Comparison of ENCODE assay signal across 29 cellular contexts in the genomic region with DNA sequence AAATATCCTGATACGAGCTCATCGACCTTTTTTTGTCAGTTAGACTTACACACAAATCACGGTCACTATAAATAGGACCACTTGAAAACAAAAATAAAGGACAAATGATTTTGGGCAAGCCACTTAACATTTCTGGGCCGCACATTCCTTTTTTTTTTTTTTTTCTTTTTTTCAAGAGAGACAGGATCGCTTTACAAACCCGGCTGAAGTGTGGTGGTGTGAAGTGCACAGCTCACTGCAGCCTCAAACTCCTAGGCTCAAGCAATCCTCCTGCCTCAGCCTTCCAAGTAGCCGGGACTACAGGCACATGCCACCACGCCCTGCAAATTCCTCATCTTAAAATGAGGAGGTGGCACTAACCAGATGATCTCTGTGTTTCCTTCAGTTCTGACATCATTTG. TPM values are rescaled to one million over a fixed set of nuclear protein-coding genes. Genes with fewer than 3 reads are reported as not detected.
"Had no signal": no experiment of that assay in that cellular context is flagged by ENCODE, and none has a peak within 500 bp of the region (broad histone marks: within the 10 kb centered on the region; RNA-seq: fewer than 3 reads in every experiment).

No MANE protein-coding gene starts in this region.

- H3K27me3 ChIP-seq: breast epithelium, esophagus squamous epithelium, hepatocyte, right lobe of liver, stomach had no signal

- DNase-seq: activated CD4-positive, alpha-beta T cell treated with anti-CD3 and anti-CD28 coated beads for 4 hours; activated CD4-positive, alpha-beta T cell treated with anti-CD3 and anti-CD28 coated beads, Interleukin-2, amount 50 U/mL, for 4 hours; activated naive CD4-positive, alpha-beta T cell; activated T-cell treated with anti-CD3 and anti-CD28 coated beads for 4 hours; activated T-cell treated with anti-CD3 and anti-CD28 coated beads, Interleukin-2, amount 50 U/mL, for 72 hours; effector CD8-positive, alpha-beta T cell; esophagus squamous epithelium; islet precursor cell; left colon; mesendoderm; mucosa of descending colon; right lobe of liver; small intestine; stimulated activated CD4-positive, alpha-beta T cell treated with anti-CD3 and anti-CD28 coated beads, Interleukin-1b, Interleukin-23, amount 100 ng/mL, for 48 hours; stimulated activated CD4-positive, alpha-beta T cell treated with anti-CD3 and anti-CD28 coated beads, Interleukin-4, amount 100 ng/mL, for 4 hours; stimulated activated naive B cell treated with anti-CD40 and anti-IgM and Interleukin-4, amounts not matched to agents 10 μg/mL and 1 μg/mL and 100 μg/mL, for 72 hours; stomach; T-helper 9 cell; tibial artery had no signal

- ATAC-seq: activated naive CD4-positive, alpha-beta T cell treated with anti-CD3 and anti-CD28 coated beads, Interleukin-2, amount 50 U/mL, for 72 hours; activated T-cell treated with anti-CD3 and anti-CD28 coated beads, Interleukin-2, amount 50 U/mL, for 72 hours; left colon; mucosa of descending colon; natural killer cell treated with Interleukin-12 subunit alpha and Interleukin-12 subunit beta and Interleukin-15 and Interleukin-18, amount 100 ng/mL, for 72 hours; stimulated activated naive B cell treated with anti-CD40 and anti-IgM and Interleukin-4, amounts not matched to agents 10 μg/mL and 1 μg/mL and 100 μg/mL, for 72 hours had no signal

- H3K9me3 ChIP-seq: breast epithelium, esophagus squamous epithelium, mucosa of descending colon, right lobe of liver, stomach, tibial artery had no signal

- H3K36me3 ChIP-seq: breast epithelium, esophagus squamous epithelium, right lobe of liver, stomach, tibial artery had no signal

- H3K27ac ChIP-seq: breast epithelium, epithelial cell of prostate, esophagus squamous epithelium, hepatocyte, tibial artery, VCaP had no signal

- H3K4me1 ChIP-seq: breast epithelium, stomach, tibial artery had no signal

- H3K4me3 ChIP-seq: breast epithelium, esophagus squamous epithelium, hepatocyte, lung, mucosa of descending colon, right lobe of liver, stomach, tibial artery had no signal

RNA-seq across cellular contexts. Expression of gene MRO, which starts 28.2 kb away (rescaled TPM):
- total RNA-seq: activated naive CD4-positive, alpha-beta T cell treated with anti-CD3 and anti-CD28 coated beads, Interleukin-2, amount 50 U/mL, for 72 hours; activated T-cell treated with anti-CD3 and anti-CD28 coated beads, Interleukin-2, amount 50 U/mL, for 72 hours; dermis microvascular lymphatic vessel endothelial cell; myocyte; natural killer cell treated with Interleukin-12 subunit alpha and Interleukin-12 subunit beta and Interleukin-15 and Interleukin-18, amount 100 ng/mL, for 72 hours; T-helper 1 cell treated with Interleukin-12 subunit alpha and Interleukin-12 subunit beta and Interleukin-4 antibody, amounts not matched to agents 30 ng/mL and 1 ng/mL, for 36 hours had no signal
